21 cellular contexts compared by ENCODE assay signal in genomic region chr17:37841232-37841631, GRCh38.
DNase-seq lines count a peak whose midpoint lies in the region; TF ChIP-seq lines count a peak whose summit lies in the region.
"Had no signal": no experiment of that assay in that cellular context is flagged by ENCODE, and none has a peak within 500 bp of the region (broad histone marks: within the 10 kb centered on the region; RNA-seq: fewer than 3 reads in every experiment).

No MANE protein-coding gene starts in this region.

- no peaks in the 10 kb centered on the region for H3K79me1 ChIP-seq in mesenchymal stem cell (replicated peaks; ENCODE audit: low read length, poor library complexity, severe bottlenecking)

- H3K9me2 ChIP-seq in Karpas-422 (replicated peaks; ENCODE audit: insufficient read depth, low read length): no peaks in the 10 kb centered on the region

- H3K36me3 ChIP-seq in Karpas-422 (ENCODE audit: insufficient read depth, low read length) (no peaks in the 10 kb centered on the region), OCI-LY3 (replicated peaks; ENCODE audit: low read depth, low read length) (no peaks in the 10 kb centered on the region), mesenchymal stem cell (ENCODE audit: control insufficient read depth in 1 of 2, insufficient read depth in 2 of 2, low read depth in 1 of 2, low read length in 2 of 2) (no peaks in the 10 kb centered on the region), smooth muscle cell (ENCODE audit: low read depth) (no peaks in the 10 kb centered on the region)
- H3K36me3 ChIP-seq: SJSA1 had no signal

- H3K79me2 ChIP-seq in Karpas-422 (ENCODE audit: low read length) (no peaks in the 10 kb centered on the region), OCI-LY3 (ENCODE audit: low read length) (no peaks in the 10 kb centered on the region), smooth muscle cell (ENCODE audit: low read depth) (no peaks in the 10 kb centered on the region)

- H4K8ac ChIP-seq in mesenchymal stem cell (ENCODE audit: low read length): no peak overlapping the region

- H3K23ac ChIP-seq in mesenchymal stem cell (ENCODE audit: low read length in 2 of 2): no peak overlapping the region

- H3K18ac ChIP-seq in mesenchymal stem cell (ENCODE audit: low read depth in 1 of 2, low read length in 2 of 2): no peak overlapping the region

- H2AK5ac ChIP-seq in mesenchymal stem cell (ENCODE audit: low read length, severe bottlenecking): peak overlapping the region; percentile 88

- H3K4me1 ChIP-seq in Karpas-422 (ENCODE audit: low read length) (peaks cover 59% of the 10 kb centered on the region), OCI-LY3 (ENCODE audit: low read length) (peaks cover 24% of the 10 kb centered on the region), mesenchymal stem cell (ENCODE audit: control insufficient read depth, insufficient read depth, low read depth, low read length) (peaks cover 21% of the 10 kb centered on the region), smooth muscle cell (ENCODE audit: low read depth) (no peaks in the 10 kb centered on the region)

- H2BK120ac ChIP-seq in mesenchymal stem cell (ENCODE audit: low read depth, low read length): no peak overlapping the region

- H3K27ac ChIP-seq in Karpas-422 (ENCODE audit: low read length) (peak overlapping the region; percentile 96), OCI-LY3 (ENCODE audit: low read length) (no peak overlapping the region), mesenchymal stem cell (ENCODE audit: low read length, poor library complexity, severe bottlenecking) (no peak overlapping the region), smooth muscle cell (ENCODE audit: low read depth) (no peak overlapping the region)
- H3K27ac ChIP-seq: 22Rv1, HL-60, SJSA1 had no signal

- no peak overlapping the region for H2BK5ac ChIP-seq in mesenchymal stem cell (ENCODE audit: low read depth, low read length, poor library complexity, severe bottlenecking)

- H3K27me3 ChIP-seq in Karpas-422 (ENCODE audit: low read length) (no peaks in the 10 kb centered on the region), OCI-LY3 (ENCODE audit: low read depth, low read length) (no peaks in the 10 kb centered on the region), mesenchymal stem cell (ENCODE audit: control insufficient read depth in 1 of 2, insufficient read depth in 1 of 2, low read length in 2 of 2) (peaks cover 0 to 80% of the 10 kb centered on the region in 2 experiments), smooth muscle cell (ENCODE audit: low read depth) (peaks cover 3% of the 10 kb centered on the region)
- H3K27me3 ChIP-seq: SJSA1 had no signal

- H2AFZ ChIP-seq in Karpas-422 (ENCODE audit: low read length) (peak overlapping the region; percentile 54), OCI-LY3 (ENCODE audit: low read depth, low read length) (no peak overlapping the region), mesenchymal stem cell (ENCODE audit: low read depth, low read length) (no peak overlapping the region), smooth muscle cell (ENCODE audit: low read depth) (no peak overlapping the region)

- no peak overlapping the region for H2BK12ac ChIP-seq in mesenchymal stem cell (ENCODE audit: low read length in 2 of 2)

- WGBS in mesenchymal stem cell: 100% methylated on average over 1 of the region's 1 CpG
- WGBS in smooth muscle cell (ENCODE audit: low lambda C conversion rate): 100% methylated on average over 1 of the region's 1 CpG

- H3K4ac ChIP-seq in mesenchymal stem cell (ENCODE audit: low read depth in 1 of 2, low read length in 2 of 2): no peak overlapping the region

- H3K9ac ChIP-seq in Karpas-422 (ENCODE audit: low read length) (peak overlapping the region; percentile 40), OCI-LY3 (ENCODE audit: low read length) (no peak overlapping the region), mesenchymal stem cell (ENCODE audit: low read length) (no peak overlapping the region), smooth muscle cell (ENCODE audit: low read depth) (no peak overlapping the region)

- no peaks in the 10 kb centered on the region for H3K9me3 ChIP-seq in Karpas-422 (ENCODE audit: low read length)
- H3K9me3 ChIP-seq in OCI-LY3 (ENCODE audit: insufficient read depth, low read length): no peaks in the 10 kb centered on the region
- no peaks in the 10 kb centered on the region for H3K9me3 ChIP-seq in mesenchymal stem cell (ENCODE audit: control insufficient read depth, low read length)
- H3K9me3 ChIP-seq in smooth muscle cell (replicated peaks; ENCODE audit: low read depth): no peaks in the 10 kb centered on the region
- H3K9me3 ChIP-seq: SJSA1 had no signal

- no peak overlapping the region; the same call in 1 of the 2 replicates for H3K4me3 ChIP-seq in Karpas-422 (ENCODE audit: low read length)
- no peak overlapping the region for H3K4me3 ChIP-seq in OCI-LY3 (ENCODE audit: low read length)
- H3K4me3 ChIP-seq in mesenchymal stem cell (ENCODE audit: insufficient read depth in 1 of 2, low read depth in 1 of 2, low read length in 2 of 2): no peak overlapping the region
- no peak overlapping the region for H3K4me3 ChIP-seq in smooth muscle cell
- H3K4me3 ChIP-seq: K562, SJSA1 had no signal

- H4K20me1 ChIP-seq in Karpas-422 (ENCODE audit: insufficient read depth, low read depth, low read length) (no peaks in the 10 kb centered on the region), OCI-LY3 (ENCODE audit: insufficient read depth, low read length) (no peaks in the 10 kb centered on the region), smooth muscle cell (ENCODE audit: low read depth) (no peaks in the 10 kb centered on the region)

- H3F3A ChIP-seq in smooth muscle cell (ENCODE audit: low read depth): no peaks in the 10 kb centered on the region

- no peak for TF ChIP-seq CTCF in OCI-LY3 (IDR thresholded peaks at IDR 0.05; ENCODE audit: low read depth, low read length)
- TF ChIP-seq CTCF in smooth muscle cell (IDR thresholded peaks at IDR 0.05; ENCODE audit: borderline replicate concordance, insufficient read depth, poor library complexity, severe bottlenecking): no peak

- DNase-seq in NOMO-1 treated with DMSO at 0.1 percent for 48 hours (lab: John Stamatoyannopoulos, UW; ENCODE audit: unreplicated experiment) (peak; percentile 44), NOMO-1 treated with dmso at 0.1 percent for 144 hours (lab: John Stamatoyannopoulos, UW; ENCODE audit: unreplicated experiment) (no peak), Karpas-422 (peak; percentile 64), mesenchymal stem cell (no peak), ureter (ENCODE audit: low spot score) (no peak), iPS-NIHi7 (ENCODE audit: extremely low spot score) (no peak), smooth muscle cell (lab: John Stamatoyannopoulos, UW; ENCODE audit: unreplicated experiment) (no peak)
- DNase-seq: ACHN; CD4-positive, CD25-positive, alpha-beta regulatory T cell; COR-L47; DMS79; MM.1S; NCI-H1105 treated with DMSO at 0.1 percent for 48 hours; NCI-H2029 treated with DMSO at 0.1 percent for 48 hours; NCI-H345; NCI-H524 had no signal

- H4K91ac ChIP-seq in mesenchymal stem cell (ENCODE audit: low read length): no peak overlapping the region

- H2BK15ac ChIP-seq in mesenchymal stem cell (ENCODE audit: low read depth, poor library complexity, severe bottlenecking): no peak overlapping the region

- no peak overlapping the region for H3K14ac ChIP-seq in mesenchymal stem cell (ENCODE audit: low read length in 2 of 2)

- H3K4me2 ChIP-seq in Karpas-422 (ENCODE audit: low read depth, low read length, poor library complexity, severe bottlenecking) (peak overlapping the region; percentile 44), OCI-LY3 (ENCODE audit: low read length) (0 out of 2 replicates have a peak overlapping the region, but pooled peaks have one; percentile 4), mesenchymal stem cell (ENCODE audit: low read length, poor library complexity, severe bottlenecking) (no peak overlapping the region), smooth muscle cell (no peak overlapping the region)

Comparison
In these comparisons a context has a peak if more than half of its experiments do, and no peak if none do; other contexts are left out.
1. DNase-seq: peak in NOMO-1 treated with DMSO at 0.1 percent for 48 hours (single experiment) and Karpas-422 (single experiment); none in NOMO-1 treated with dmso at 0.1 percent for 144 hours (single experiment), mesenchymal stem cell (single experiment), ureter (single experiment), iPS-NIHi7 (single experiment) and smooth muscle cell (single experiment).
2. H3K4me2 ChIP-seq: peak in Karpas-422 (single experiment) and OCI-LY3 (single experiment); none in mesenchymal stem cell (single experiment) and smooth muscle cell (single experiment).